ENCODE assay signal across 8 cellular contexts in the genomic region with DNA sequence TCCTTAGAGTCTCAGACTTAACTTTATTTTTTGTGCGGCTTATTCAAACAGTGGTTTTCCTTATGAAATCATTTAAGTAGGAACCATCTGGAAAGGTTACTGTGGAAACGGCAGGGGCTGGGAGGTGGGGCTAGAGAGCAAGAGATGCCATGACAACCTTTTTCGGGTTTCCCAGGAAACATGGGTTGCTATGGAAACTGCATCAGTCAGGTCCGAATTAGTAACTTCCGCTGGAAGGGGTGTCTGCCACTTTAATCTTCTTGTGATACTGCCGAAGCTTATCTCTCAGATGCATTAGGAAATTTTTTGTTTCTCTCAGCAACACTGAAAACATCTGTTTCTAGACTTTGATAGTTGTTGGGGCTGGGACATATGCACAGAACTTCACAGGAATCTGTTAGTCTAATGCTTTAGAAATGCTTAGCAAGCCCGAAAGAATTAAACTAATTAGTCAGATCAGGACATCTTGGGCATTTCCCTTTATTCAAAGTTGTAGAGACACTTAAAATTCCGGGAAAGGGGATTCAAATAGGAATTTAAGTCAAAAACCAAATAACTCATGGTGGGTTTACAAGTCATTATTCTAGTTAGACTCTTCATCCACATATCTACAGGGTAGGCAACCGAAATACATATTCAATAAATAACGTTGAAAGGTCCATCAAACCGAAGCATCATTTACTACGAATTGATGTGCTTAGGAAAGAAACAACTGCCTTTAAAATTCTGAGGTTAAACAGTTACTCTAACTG. TPM values are rescaled to one million over a fixed set of nuclear protein-coding genes. Genes with fewer than 3 reads are reported as not detected.
DNase-seq lines count a peak whose midpoint lies in the region; ATAC-seq and TF ChIP-seq lines count a peak whose summit lies in the region.

No MANE protein-coding gene starts in this region.

- TF ChIP-seq CTCF in WTC11 (IDR thresholded peaks at IDR 0.05), result no peak

- H3K4me1 Mint-ChIP-seq in WTC11, result peaks cover 11% of the 10 kb centered on the region

- POLR2A ChIA-PET in WTC11 (lab: Charles Lee), result no interaction called here

- ATAC-seq in WTC11 (no peak), HG03175 (IDR thresholded peaks at IDR 0.05; ENCODE audit: unreplicated experiment) (no peak), GM19463 (IDR thresholded peaks at IDR 0.05; ENCODE audit: unreplicated experiment) (no peak), HG03025 (IDR thresholded peaks at IDR 0.05; ENCODE audit: low FRiP score, unreplicated experiment) (no peak)

- DNase-seq in NK-92 treated with Interleukin-12 subunit alpha and Interleukin-12 subunit beta, amount 100 ng/mL, for 24 hours (lab: John Stamatoyannopoulos, UW), result peak; percentile 80
- DNase-seq in NK-92 (lab: John Stamatoyannopoulos, UW; ENCODE audit: unreplicated experiment) (no peak), WTC11 (ENCODE audit: low spot score) (peak; percentile 55), cerebellar cortex (ENCODE audit: low spot score) (peak; percentile 96), putamen (ENCODE audit: low spot score) (peak; percentile 81)

- peak overlapping the region; percentile 1; the same call in 1 of the 2 replicates for H3K4me3 Mint-ChIP-seq in WTC11

- H3K36me3 Mint-ChIP-seq in WTC11, result peaks cover 4% of the 10 kb centered on the region; the same call in 1 of the 2 replicates

- H3K27ac Mint-ChIP-seq in WTC11, result no peak overlapping the region

- H3K9me3 Mint-ChIP-seq in WTC11, result no peaks in the 10 kb centered on the region

- H3K27me3 Mint-ChIP-seq in WTC11 (ENCODE audit: low read depth), result peaks cover 72% of the 10 kb centered on the region

- CTCF ChIA-PET in WTC11 (lab: Charles Lee), result no interaction called here

TF ChIP-seq in WTC11, 78 proteins besides CTCF, POLR2A, EP300 and RAD21:
- TF ChIP-seq FOXJ3 (CRISPR knock-in tag; IDR thresholded peaks at IDR 0.05; ENCODE audit: borderline replicate concordance) (no peak), ZBTB43 (CRISPR knock-in tag; IDR thresholded peaks at IDR 0.05) (no peak)

RNA-seq across cellular contexts. Expression of gene KCNA3, which starts 2.6 kb away (rescaled TPM):
- total RNA-seq in WTC11 (2021), result 1.1 to 1.2 TPM (median 1.2 TPM) in 3 replicates
